ENCODE assay signal across 27 cellular contexts in genomic region chr1:213383465-213383864, GRCh38.
"Had no signal": no experiment of that assay in that cellular context is flagged by ENCODE, and none has a peak within 500 bp of the region (broad histone marks: within the 10 kb centered on the region; RNA-seq: fewer than 3 reads in every experiment).

No MANE protein-coding gene starts in this region.

- DNase-seq: colonic mucosa; cortex of kidney; dermis blood vessel endothelial cell; dorsolateral prefrontal cortex; effector CD4-positive, alpha-beta T cell; effector CD8-positive, alpha-beta T cell; effector memory CD4-positive, alpha-beta T cell; effector memory CD8-positive, alpha-beta T cell; erythroblast; esophagus squamous epithelium; foreskin fibroblast; foreskin keratinocyte; foreskin melanocyte; gastrocnemius medialis; glutamatergic neuron; head of caudate nucleus; heart left ventricle; heart right ventricle had no signal

- ATAC-seq: effector memory CD8-positive, alpha-beta T cell; esophagus mucosa; foreskin keratinocyte; gastrocnemius medialis; gastroesophageal sphincter; heart left ventricle; heart right ventricle had no signal

- H3K27me3 ChIP-seq: colonic mucosa, dorsolateral prefrontal cortex, esophagus muscularis mucosa, foreskin keratinocyte, gastrocnemius medialis, gastroesophageal sphincter, heart left ventricle had no signal

- H3K36me3 ChIP-seq: colonic mucosa, esophagus muscularis mucosa, esophagus squamous epithelium, gastrocnemius medialis, gastroesophageal sphincter, heart left ventricle, heart right ventricle had no signal

- H3K9me3 ChIP-seq: colonic mucosa, esophagus squamous epithelium, gastrocnemius medialis had no signal

- FAIRE-seq: colon, endometrium, endothelial cell of umbilical vein, frontal cortex had no signal

- H3K4me3 ChIP-seq: colonic mucosa, coronary artery, dorsolateral prefrontal cortex, esophagus muscularis mucosa, esophagus squamous epithelium, gastrocnemius medialis, gastroesophageal sphincter, heart left ventricle, heart right ventricle had no signal

- H3K4me1 ChIP-seq: colonic mucosa, foreskin keratinocyte had no signal

- H3K27ac ChIP-seq: colonic mucosa, coronary artery, dorsolateral prefrontal cortex, epithelial cell of prostate, esophagus muscularis mucosa, esophagus squamous epithelium, foreskin keratinocyte, gastrocnemius medialis, gastroesophageal sphincter, heart left ventricle, heart right ventricle had no signal
